In the genomic region with DNA sequence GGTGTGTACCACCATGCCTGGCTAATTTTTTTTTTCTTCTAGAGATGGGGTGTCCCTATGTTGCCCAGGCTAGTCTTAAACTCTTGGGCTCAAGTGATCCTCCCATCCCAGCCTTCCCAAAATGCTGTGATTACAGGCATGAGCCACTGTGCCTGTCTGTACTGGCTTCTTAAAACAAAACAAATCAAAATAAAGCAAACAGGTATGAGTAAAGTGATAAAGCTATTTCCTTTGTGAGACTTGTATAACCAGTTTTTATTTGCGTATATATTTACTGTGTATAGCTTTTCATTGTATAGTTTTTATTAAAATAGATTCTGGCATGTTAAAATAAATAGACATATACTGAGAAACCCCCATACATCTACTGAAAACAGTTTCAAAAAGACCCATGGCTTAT, we compare ENCODE assay signal across 17 cellular contexts. TPM values are rescaled to one million over a fixed set of nuclear protein-coding genes. Genes with fewer than 3 reads are reported as not detected.
DNase-seq lines count a peak whose midpoint lies in the region; ATAC-seq and TF ChIP-seq lines count a peak whose summit lies in the region.
"Had no signal": no experiment of that assay in that cellular context is flagged by ENCODE, and none has a peak within 500 bp of the region (broad histone marks: within the 10 kb centered on the region; RNA-seq: fewer than 3 reads in every experiment).

No MANE protein-coding gene starts in this region.

- H3K9me3 Mint-ChIP-seq in CD4-positive, alpha-beta T cell: no peaks in the 10 kb centered on the region
- H3K9me3 Mint-ChIP-seq in naive B cell: no peaks in the 10 kb centered on the region

- H3K27me3 Mint-ChIP-seq in CD4-positive, alpha-beta T cell: no peaks in the 10 kb centered on the region
- H3K27me3 Mint-ChIP-seq in T-helper 17 cell: no peaks in the 10 kb centered on the region
- no peaks in the 10 kb centered on the region for H3K27me3 Mint-ChIP-seq in naive B cell

- DNase-seq in CD4-positive, alpha-beta T cell: no peak
- DNase-seq in T-helper 17 cell: no peak
- DNase-seq in esophagus muscularis mucosa (ENCODE audit: extremely low spot score): peak; percentile 34
- no peak for DNase-seq in naive B cell
- DNase-seq in Right ventricle myocardium superior: no peak
- no peak for DNase-seq in anterior cingulate cortex (lab: John Stamatoyannopoulos, UW)
- DNase-seq in smooth muscle cell (lab: John Stamatoyannopoulos, UW; ENCODE audit: unreplicated experiment): no peak
- DNase-seq: GOT3, NCI-H1105 treated with DMSO at 0.1 percent for 48 hours, NCI-H1694 treated with DMSO at 0.1 percent for 48 hours, NCI-H2227 treated with DMSO at 0.1 percent for 48 hours, NCI-H510A treated with DMSO at 0.1 percent for 48 hours, NCI-H774, OCI-M1, RPMI8226 had no signal

- H3K4me3 ChIP-seq in esophagus muscularis mucosa: no peak overlapping the region
- no peak overlapping the region for H3K4me3 ChIP-seq in smooth muscle cell
- H3K4me3 ChIP-seq: BLaER1 had no signal

- H3K4me2 ChIP-seq in smooth muscle cell: no peak overlapping the region
- H3K4me2 ChIP-seq: BLaER1 had no signal

- peaks cover 98% of the 10 kb centered on the region for H3K79me2 ChIP-seq in smooth muscle cell (ENCODE audit: low read depth)

- no peak overlapping the region for H3K9ac ChIP-seq in smooth muscle cell (ENCODE audit: low read depth)
- H3K9ac ChIP-seq: BLaER1 had no signal

- no peak for TF ChIP-seq EP300 in esophagus muscularis mucosa (IDR thresholded peaks at IDR 0.05)

- CTCF ChIA-PET in CD4-positive, alpha-beta T cell (lab: Charles Lee): no interaction called here

- WGBS in esophagus muscularis mucosa: 100% methylated on average over 1 of the region's 1 CpG
- 91% methylated on average over 1 of the region's 1 CpG for WGBS in smooth muscle cell (ENCODE audit: low lambda C conversion rate)

- no peaks in the 10 kb centered on the region for H3K9me3 ChIP-seq in CD4-positive, alpha-beta T cell (ENCODE audit: control insufficient read depth, low read length)
- H3K9me3 ChIP-seq in T-helper 17 cell (ENCODE audit: control insufficient read depth, low read length, poor library complexity, severe bottlenecking) (no peaks in the 10 kb centered on the region), esophagus muscularis mucosa (no peaks in the 10 kb centered on the region), smooth muscle cell (replicated peaks; ENCODE audit: low read depth) (no peaks in the 10 kb centered on the region)
- H3K9me3 ChIP-seq: BLaER1 had no signal

- no peaks in the 10 kb centered on the region for H3K36me3 ChIP-seq in esophagus muscularis mucosa
- no peaks in the 10 kb centered on the region for H3K36me3 ChIP-seq in smooth muscle cell (ENCODE audit: low read depth)

- no peak overlapping the region for H3K27ac ChIP-seq in CD4-positive, alpha-beta T cell (ENCODE audit: low read depth, low read length)
- no peak overlapping the region for H3K27ac ChIP-seq in esophagus muscularis mucosa (replicated peaks in 1 of 4)
- no peak overlapping the region for H3K27ac ChIP-seq in smooth muscle cell (ENCODE audit: low read depth)
- H3K27ac ChIP-seq: BLaER1 had no signal

- no peak for TF ChIP-seq POLR2A in esophagus muscularis mucosa (IDR thresholded peaks at IDR 0.05; ENCODE audit: low read depth)

- H3F3A ChIP-seq in smooth muscle cell (ENCODE audit: low read depth): peaks cover 4% of the 10 kb centered on the region

- no peak for ATAC-seq in CD4-positive, alpha-beta T cell (ENCODE audit: poor library complexity)
- ATAC-seq in T-helper 17 cell (no peak), naive B cell (ENCODE audit: low read depth in 2 of 2) (no peak), Right ventricle myocardium superior (ENCODE audit: poor library complexity) (no peak), GM18909 (IDR thresholded peaks at IDR 0.05; ENCODE audit: poor library complexity, unreplicated experiment) (no peak)

- peaks cover 25 to 71% (median 58%) of the 10 kb centered on the region in 4 donors for H3K4me1 ChIP-seq in esophagus muscularis mucosa
- H3K4me1 ChIP-seq in smooth muscle cell (ENCODE audit: low read depth): peaks cover 10% of the 10 kb centered on the region

- POLR2A ChIA-PET in CD4-positive, alpha-beta T cell (lab: Charles Lee): no interaction called here

- peaks cover 98% of the 10 kb centered on the region for H4K20me1 ChIP-seq in smooth muscle cell (ENCODE audit: low read depth)

- TF ChIP-seq CTCF in CD4-positive, alpha-beta T cell (IDR thresholded peaks at IDR 0.05): no peak
- no peak for TF ChIP-seq CTCF in esophagus muscularis mucosa (IDR thresholded peaks at IDR 0.05)
- TF ChIP-seq CTCF in smooth muscle cell (IDR thresholded peaks at IDR 0.05; ENCODE audit: borderline replicate concordance, insufficient read depth, poor library complexity, severe bottlenecking): no peak

- peaks cover 13% of the 10 kb centered on the region for H3K36me3 Mint-ChIP-seq in CD4-positive, alpha-beta T cell (ENCODE audit: low read depth)
- H3K36me3 Mint-ChIP-seq in T-helper 17 cell (ENCODE audit: low read depth) (no peaks in the 10 kb centered on the region), naive B cell (peaks cover 0 to 4% of the 10 kb centered on the region in 2 donors)

- peaks cover 65% of the 10 kb centered on the region for H3K4me1 Mint-ChIP-seq in CD4-positive, alpha-beta T cell (ENCODE audit: low read depth)
- H3K4me1 Mint-ChIP-seq in T-helper 17 cell: peaks cover 41% of the 10 kb centered on the region
- H3K4me1 Mint-ChIP-seq in naive B cell: peaks cover 42 to 76% (median 56%) of the 10 kb centered on the region in 3 donors

- no peak overlapping the region for H3K4me3 Mint-ChIP-seq in CD4-positive, alpha-beta T cell
- H3K4me3 Mint-ChIP-seq in T-helper 17 cell: no peak overlapping the region
- peak overlapping the region in 1 of 8 donors; percentile 32 for H3K4me3 Mint-ChIP-seq in naive B cell

- H2AFZ ChIP-seq in smooth muscle cell (ENCODE audit: low read depth): no peak overlapping the region

- intact Hi-C loops in CD4-positive, alpha-beta T cell (cut with DNase I, micrococcal nuclease): loop anchor here in 1 of 2 experiments (10.0 kb wide), 1 partner anchor 58 kb away; no protein-coding TSS in a partner anchor
- intact Hi-C loops in esophagus muscularis mucosa (cut with DNase I) (no loop called here), Right ventricle myocardium superior (cut with DNase I) (no loop called here)

- peak overlapping the region; percentile 49 for H3K27ac Mint-ChIP-seq in CD4-positive, alpha-beta T cell
- H3K27ac Mint-ChIP-seq in T-helper 17 cell (peak overlapping the region; percentile 29), naive B cell (peak overlapping the region in 4 of 6 donors; percentile 3 to 93 (median 60))

- no peaks in the 10 kb centered on the region for H3K27me3 ChIP-seq in CD4-positive, alpha-beta T cell (ENCODE audit: control insufficient read depth, insufficient read depth, low read length)
- H3K27me3 ChIP-seq in esophagus muscularis mucosa (no peaks in the 10 kb centered on the region), smooth muscle cell (ENCODE audit: low read depth) (no peaks in the 10 kb centered on the region)
- H3K27me3 ChIP-seq: BLaER1 had no signal

RNA-seq across cellular contexts. Expression of a gene that starts 14.3 kb away (rescaled TPM):
- 10 to 100 TPM; 46.0 to 56.0 TPM for total RNA-seq in CD4-positive, alpha-beta T cell
- total RNA-seq in T-helper 17 cell (10 to 100 TPM; 50.5 to 63.0 TPM), esophagus muscularis mucosa (10 to 100 TPM; 23.1 to 43.2 (median 29.4) TPM), Right ventricle myocardium superior (16.9 TPM), smooth muscle cell (27.8 and 29.9 TPM in 2 replicates)
- polyA plus RNA-seq in naive B cell (ENCODE audit: low read depth in 6 of 6) (10 to 100 TPM; 26.7 to 68.2 (median 47.2) TPM), smooth muscle cell (10.6 and 20.7 TPM in 2 replicates)
